Comparison of ENCODE assay signal across 8 cellular contexts in genomic region chr2:119760876-119761275, GRCh38. TPM values are rescaled to one million over a fixed set of nuclear protein-coding genes. Genes with fewer than 3 reads are reported as not detected.
DNase-seq lines count a peak whose midpoint lies in the region; ATAC-seq and TF ChIP-seq lines count a peak whose summit lies in the region.

No MANE protein-coding gene starts in this region.

- H3K4me1 Mint-ChIP-seq in stimulated activated naive CD8-positive, alpha-beta T cell treated with anti-CD3 and anti-CD28 coated beads, Interleukin-15, Interleukin-2, amounts not matched to agents 100 ng/mL and 50 ng/mL, for 24 hours (ENCODE audit: low read depth), result peaks cover 78% of the 10 kb centered on the region

- H3F3A ChIP-seq in SU-DHL-6 (ENCODE audit: insufficient read depth), result peaks cover 12% of the 10 kb centered on the region; the same call in 1 of the 2 replicates

- no peaks in the 10 kb centered on the region for H3K9me3 Mint-ChIP-seq in stimulated activated naive CD8-positive, alpha-beta T cell treated with anti-CD3 and anti-CD28 coated beads, Interleukin-15, Interleukin-2, amounts not matched to agents 100 ng/mL and 50 ng/mL, for 24 hours

- peak overlapping the region; percentile 83 for H3K4me3 Mint-ChIP-seq in stimulated activated naive CD8-positive, alpha-beta T cell treated with anti-CD3 and anti-CD28 coated beads, Interleukin-15, Interleukin-2, amounts not matched to agents 100 ng/mL and 50 ng/mL, for 24 hours

- H3K36me3 ChIP-seq in SU-DHL-6 (ENCODE audit: low read length), result no peaks in the 10 kb centered on the region
- H3K36me3 ChIP-seq in sigmoid colon, result no peaks in the 10 kb centered on the region

- H3K4me1 ChIP-seq in sigmoid colon, result peaks cover 2 to 40% (median 19%) of the 10 kb centered on the region in 4 donors

- H3K27ac Mint-ChIP-seq in stimulated activated naive CD8-positive, alpha-beta T cell treated with anti-CD3 and anti-CD28 coated beads, Interleukin-15, Interleukin-2, amounts not matched to agents 100 ng/mL and 50 ng/mL, for 24 hours, result peak overlapping the region; percentile 64

- H3K9ac ChIP-seq in SU-DHL-6 (ENCODE audit: low read length), result peak overlapping the region; percentile 78

- H3K9me3 ChIP-seq in SU-DHL-6 (ENCODE audit: insufficient read depth, low read length) (no peaks in the 10 kb centered on the region), sigmoid colon (no peaks in the 10 kb centered on the region)

- H3K27me3 ChIP-seq in SU-DHL-6 (ENCODE audit: low read length) (no peaks in the 10 kb centered on the region), sigmoid colon (no peaks in the 10 kb centered on the region)

- 4 to 10% methylated on average over 5 of the region's 5 CpGs for WGBS in sigmoid colon, 2 donors

- H3K4me3 ChIP-seq in SU-DHL-6 (ENCODE audit: insufficient read depth, low read length, poor library complexity, severe bottlenecking) (peak overlapping the region; percentile 94), fibroblast of the aortic adventitia (ENCODE audit: low read depth, low read length) (peak overlapping the region; percentile 89), sigmoid colon (peak overlapping the region; percentile 65 to 85 (median 77))

- intact Hi-C loops in sigmoid colon (cut with DNase I), result no loop called here

- no peaks in the 10 kb centered on the region for H3K27me3 Mint-ChIP-seq in stimulated activated naive CD8-positive, alpha-beta T cell treated with anti-CD3 and anti-CD28 coated beads, Interleukin-15, Interleukin-2, amounts not matched to agents 100 ng/mL and 50 ng/mL, for 24 hours

- no peaks in the 10 kb centered on the region for H3K9me2 ChIP-seq in SU-DHL-6 (replicated peaks; ENCODE audit: insufficient read depth, low read length)

- peaks cover 25% of the 10 kb centered on the region; the same call in 1 of the 2 replicates for H3K79me2 ChIP-seq in SU-DHL-6 (ENCODE audit: insufficient read depth, low read length)

- TF ChIP-seq CTCF in SU-DHL-6 (IDR thresholded peaks at IDR 0.05; ENCODE audit: insufficient read depth, low read length, poor library complexity, severe bottlenecking) (no peak), fibroblast of the aortic adventitia (IDR thresholded peaks at IDR 0.05; ENCODE audit: insufficient read depth, low read length) (no peak), sigmoid colon (IDR thresholded peaks at IDR 0.05) (no peak)

- H3K4me2 ChIP-seq in SU-DHL-6 (ENCODE audit: low read depth, low read length, poor library complexity, severe bottlenecking), result peak overlapping the region; percentile 74

- no peak for ATAC-seq in stimulated activated naive CD8-positive, alpha-beta T cell treated with anti-CD3 and anti-CD28 coated beads, Interleukin-15, Interleukin-2, amounts not matched to agents 100 U/mL and 50 U/mL, for 24 hours
- ATAC-seq in GM21381 (IDR thresholded peaks at IDR 0.05; ENCODE audit: unreplicated experiment), result no peak

- TF ChIP-seq EP300 in sigmoid colon (IDR thresholded peaks at IDR 0.05), result no peak

- no peak for DNase-seq in stimulated activated naive CD8-positive, alpha-beta T cell treated with anti-CD3 and anti-CD28 coated beads, Interleukin-15, Interleukin-2, amounts not matched to agents 100 U/mL and 50 U/mL, for 24 hours
- DNase-seq in fibroblast of the aortic adventitia (ENCODE audit: low read depth), result peak; percentile 66
- no peak for DNase-seq in sigmoid colon
- DNase-seq in DMS153 treated with DMSO at 0.1 percent for 48 hours (lab: John Stamatoyannopoulos, UW; ENCODE audit: unreplicated experiment), result no peak
- DNase-seq in activated CD4-positive, alpha-beta T cell treated with anti-CD3 and anti-CD28 coated beads for 4 hours, result no peak

- TF ChIP-seq POLR2A in sigmoid colon (IDR thresholded peaks at IDR 0.05), result no peak

- H3K27ac ChIP-seq in SU-DHL-6 (ENCODE audit: low read depth, low read length) (no peak overlapping the region), sigmoid colon (peak overlapping the region in 1 of 4 donors; percentile 92)

- H3K36me3 Mint-ChIP-seq in stimulated activated naive CD8-positive, alpha-beta T cell treated with anti-CD3 and anti-CD28 coated beads, Interleukin-15, Interleukin-2, amounts not matched to agents 100 ng/mL and 50 ng/mL, for 24 hours (ENCODE audit: low read depth), result no peaks in the 10 kb centered on the region

- H4K20me1 ChIP-seq in SU-DHL-6 (ENCODE audit: low read depth, low read length), result no peaks in the 10 kb centered on the region

- H2AFZ ChIP-seq in SU-DHL-6 (ENCODE audit: low read depth, low read length, severe bottlenecking), result no peak overlapping the region

RNA-seq across cellular contexts. Expression of gene PTPN4, which starts 1.2 kb away (rescaled TPM):
- total RNA-seq in fibroblast of the aortic adventitia (ENCODE audit: low replicate concordance) (11.5 and 20.6 TPM in 2 replicates), sigmoid colon (10 to 100 TPM; 21.7 to 42.9 (median 23.4) TPM)
- polyA plus RNA-seq in sigmoid colon, result 1 to 10 TPM; 1.8 to 7.2 (median 2.8) TPM
